Comparison of ENCODE assay signal across 7 cellular contexts in the genomic region with DNA sequence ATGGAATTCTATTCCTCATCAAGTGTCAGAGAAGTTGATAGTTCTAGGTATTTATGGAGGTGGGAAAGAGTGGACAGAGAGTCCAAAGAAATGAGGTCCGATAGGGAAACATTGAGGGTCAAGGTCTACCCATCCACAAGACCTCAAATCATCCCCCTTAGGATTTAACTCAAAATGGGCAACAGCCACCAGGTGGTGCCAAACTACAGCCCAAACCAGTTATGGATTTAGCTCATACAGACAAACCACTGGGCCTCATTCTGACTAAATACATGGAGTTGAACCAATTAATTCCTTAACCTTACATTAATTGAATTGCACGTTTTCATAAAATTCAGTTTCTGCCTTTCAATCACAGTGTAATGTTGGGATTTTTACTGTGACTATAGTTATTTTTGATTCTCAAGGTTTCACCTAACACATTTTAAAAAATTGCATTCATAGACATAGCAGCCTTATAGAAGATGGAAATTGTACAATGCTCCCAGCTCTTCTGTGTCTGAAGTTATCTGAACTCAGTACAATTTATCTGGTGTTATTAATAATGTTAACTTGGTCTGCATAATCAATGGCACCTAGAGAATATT.
DNase-seq lines count a peak whose midpoint lies in the region; ATAC-seq and TF ChIP-seq lines count a peak whose summit lies in the region.

No MANE protein-coding gene starts in this region.

- peak; percentile 66 for TF ChIP-seq CTCF in GM10266 (IDR thresholded peaks at IDR 0.05; ENCODE audit: control insufficient read depth, insufficient read depth, low read depth, missing control alignments)

- DNase-seq in GM10266 (ENCODE audit: extremely low spot score) (peak; percentile 23), Kasumi-1 (lab: John Stamatoyannopoulos, UW) (peak; percentile 61 to 69), SK-N-DZ (ENCODE audit: low spot score) (peak; percentile 65), astrocyte of the hippocampus (ENCODE audit: low read depth, low spot score) (peak; percentile 66), left kidney (ENCODE audit: low read depth, low spot score) (peak; percentile 72)
- peak; percentile 64 for DNase-seq in stimulated activated CD8-positive, alpha-beta memory T cell treated with anti-CD3 and anti-CD28 coated beads, Interleukin-4, amount 100 ng/mL, for 48 hours

- peak; percentile 46 for ATAC-seq in GM21786 (IDR thresholded peaks at IDR 0.05; ENCODE audit: unreplicated experiment)

Comparison
In these comparisons a context has a peak if more than half of its experiments do, and no peak if none do; other contexts are left out.
1. Peak in every context shown above with its lines: DNase-seq and ATAC-seq.